Comparison of ENCODE assay signal across 8 cellular contexts in the genomic region with DNA sequence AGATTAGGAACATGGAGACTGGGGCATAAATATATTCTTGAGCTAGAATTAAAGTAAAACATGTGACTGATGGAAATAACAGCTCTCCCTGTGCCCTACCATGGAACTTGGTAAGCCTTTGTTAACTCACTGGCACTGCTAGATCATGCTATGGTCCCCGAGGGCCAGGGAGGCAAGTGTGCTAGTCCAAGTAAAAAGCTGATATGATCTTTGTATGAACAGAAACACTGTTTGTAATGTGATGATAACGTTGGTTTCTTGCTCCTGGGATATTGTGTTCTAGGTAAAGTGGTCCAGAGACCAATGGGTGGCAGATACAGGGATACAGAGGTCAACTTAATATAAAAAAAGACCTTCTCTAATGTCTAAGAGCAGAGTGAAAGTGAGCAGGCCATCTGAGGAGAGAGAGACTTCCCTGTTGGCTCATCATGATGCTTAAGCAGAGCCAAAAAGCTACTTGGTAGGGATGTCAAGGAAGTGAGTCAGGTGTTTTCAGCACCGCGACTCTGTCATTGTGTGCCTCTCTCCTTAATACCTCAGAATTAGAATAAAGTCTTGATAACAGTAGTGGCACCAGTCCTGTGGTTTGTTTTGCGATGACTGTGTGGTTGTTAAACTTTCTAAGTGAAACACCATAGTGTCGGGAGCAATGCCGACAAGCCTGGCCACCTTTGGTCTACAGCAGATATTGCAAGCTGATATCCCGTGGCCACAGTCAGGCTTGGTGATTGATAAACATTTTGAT. TPM values are rescaled to one million over a fixed set of nuclear protein-coding genes. Genes with fewer than 3 reads are reported as not detected.
DNase-seq lines count a peak whose midpoint lies in the region; ATAC-seq and TF ChIP-seq lines count a peak whose summit lies in the region.

No MANE protein-coding gene starts in this region.

- H3K9me3 ChIP-seq in uterus: no peaks in the 10 kb centered on the region

- H3K4me1 ChIP-seq in uterus: peaks cover 0 to 10% of the 10 kb centered on the region in 2 donors

- no peak overlapping the region for H3K4me3 ChIP-seq in epithelial cell of proximal tubule (ENCODE audit: low read depth, low read length)
- H3K4me3 ChIP-seq in uterus: no peak overlapping the region
- H3K4me3 ChIP-seq in coronary artery: no peak overlapping the region

- H3K27ac ChIP-seq in uterus: peak overlapping the region in 1 of 2 donors; percentile 17
- peak overlapping the region in 1 of 2 donors; percentile 15 for H3K27ac ChIP-seq in coronary artery

- no peaks in the 10 kb centered on the region for H3K36me3 ChIP-seq in uterus

- ATAC-seq in HG03097 (IDR thresholded peaks at IDR 0.05; ENCODE audit: low FRiP score, unreplicated experiment): peak; percentile 63
- peak; percentile 96 to 98 for ATAC-seq in activated CD4-positive, CD25-positive, alpha-beta regulatory T cell treated with anti-CD3 and anti-CD28 coated beads, Interleukin-2, amount 50 U/mL, for 24 hours

- TF ChIP-seq POLR2A in uterus (IDR thresholded peaks at IDR 0.05): no peak

- intact Hi-C loops in uterus (cut with DNase I; ENCODE audit: low total_unique reads): no loop called here

- no peaks in the 10 kb centered on the region for H3K27me3 ChIP-seq in uterus

- peak; percentile 3 for TF ChIP-seq CTCF in epithelial cell of proximal tubule (conservative IDR thresholded peaks at IDR 0.05; ENCODE audit: low read depth, low read length)
- TF ChIP-seq CTCF in uterus (IDR thresholded peaks at IDR 0.05): no peak
- no peak for TF ChIP-seq CTCF in coronary artery (IDR thresholded peaks at IDR 0.05)

- peak; percentile 8 for DNase-seq in NCI-H2196 (lab: John Stamatoyannopoulos, UW; ENCODE audit: unreplicated experiment)
- DNase-seq in NCI-H2196 treated with DMSO at 0.1 percent for 48 hours (lab: John Stamatoyannopoulos, UW; ENCODE audit: unreplicated experiment): no peak
- no peak for DNase-seq in epithelial cell of proximal tubule (ENCODE audit: low read depth)
- DNase-seq in stimulated activated CD8-positive, alpha-beta memory T cell treated with anti-CD3 and anti-CD28 coated beads, Interleukin-7, amount 100 ng/mL, for 48 hours (ENCODE audit: extremely low read depth in 1 of 2, low read depth in 1 of 2): peak; percentile 33 to 71
- DNase-seq in uterus: no peak
- DNase-seq in coronary artery (ENCODE audit: low spot score): no peak

RNA-seq across cellular contexts. Expression of a gene that starts 27.7 kb away (rescaled TPM):
- total RNA-seq in epithelial cell of proximal tubule: 7.7 and 9.9 TPM in 2 replicates
- total RNA-seq in uterus: 100 to 1,000 TPM in 1 of 4 donors, 10 to 100 TPM in 3; 19.4 to 219 (median 40.9) TPM

Comparison
In these comparisons a context has a peak if more than half of its experiments do, and no peak if none do; other contexts are left out.
1. DNase-seq: peak in NCI-H2196 (single experiment) and stimulated activated CD8-positive, alpha-beta memory T cell treated with anti-CD3 and anti-CD28 coated beads, Interleukin-7, amount 100 ng/mL, for 48 hours (2 of 2); none in NCI-H2196 treated with DMSO at 0.1 percent for 48 hours (single experiment), epithelial cell of proximal tubule (single experiment), uterus (0 of 2) and coronary artery (single experiment).